Comparison of ENCODE assay signal across 7 cellular contexts in genomic region chr14:50060871-50061663, GRCh38. TPM values are rescaled to one million over a fixed set of nuclear protein-coding genes. Genes with fewer than 3 reads are reported as not detected.
A peak's percentile ranks its signal among the peaks of the same experiment; 100 is the strongest.
DNase-seq lines count a peak whose midpoint lies in the region; ATAC-seq, FAIRE-seq and TF ChIP-seq lines count a peak whose summit lies in the region.

No MANE protein-coding gene starts in this region.

- no peaks in the 10 kb centered on the region for H3K79me2 ChIP-seq in K562 (ENCODE audit: control insufficient read depth, insufficient read depth, low read length)

- intact Hi-C loops in K562 (cut with micrococcal nuclease), result loop anchor here (2.0 to 5.0 kb wide), 3 partner anchors 59 to 198 kb away; no protein-coding TSS in a partner anchor

- 30% methylated on average over 9 of the region's 12 CpGs for WGBS in K562 (ENCODE audit: insufficient coverage, low coverage, missing lambda C conversion rate)

- H2AFZ ChIP-seq in K562 (ENCODE audit: low read depth, low read length), result peak overlapping the region; percentile 47

- no peaks in the 10 kb centered on the region for H4K20me1 ChIP-seq in K562 (replicated peaks; ENCODE audit: control insufficient read depth, insufficient read depth, low read length)

- no peak; a peak in 1 of 4 replicates for TF ChIP-seq RAD21 in K562 (CRISPR knock-in tag; conservative IDR thresholded peaks at IDR 0.05 in 1 of 2, IDR thresholded peaks at IDR 0.05 in 1 of 2)

- peak overlapping the region; percentile 60 to 88 for H3K9ac ChIP-seq in K562 (ENCODE audit: insufficient read depth in 1 of 2, low read depth in 2 of 2, low read length in 2 of 2)

- H3K27me3 ChIP-seq in K562 (ENCODE audit: control insufficient read depth in 2 of 2, insufficient read depth in 2 of 2, low read length in 2 of 2), result no peaks in the 10 kb centered on the region

- TF ChIP-seq EP300 in K562 (IDR thresholded peaks at IDR 0.05; ENCODE audit: low read length), result peak; percentile 81

- ATAC-seq in HG03432 (IDR thresholded peaks at IDR 0.05; ENCODE audit: unreplicated experiment), result peak; percentile 33
- peak; percentile 72 for ATAC-seq in K562

- TF ChIP-seq POLR2A in K562 (conservative IDR thresholded peaks at IDR 0.05), result no peak

- H3K4me1 ChIP-seq in K562 (replicated peaks in 1 of 2; ENCODE audit: control insufficient read depth in 2 of 2, insufficient read depth in 2 of 2, low read length in 2 of 2), result peaks cover 39 to 68% of the 10 kb centered on the region in 2 experiments

- peak; percentile 88 for DNase-seq in GM04504 (ENCODE audit: low read depth)
- DNase-seq in SK-N-DZ (ENCODE audit: low spot score), result peak; percentile 27
- DNase-seq in K562 (ENCODE audit: extremely low read depth in 1 of 4, low spot score in 3 of 4), result peak; percentile 60 to 82 (median 71)
- peak; percentile 51 for DNase-seq in iPS-NIHi7 (ENCODE audit: extremely low spot score)
- DNase-seq in NCI-H1436 treated with DMSO at 0.1 percent for 48 hours (lab: John Stamatoyannopoulos, UW), result no peak

- in situ Hi-C loops in K562 (cut with MboI), result no loop called here

- no peaks in the 10 kb centered on the region for H3K36me3 ChIP-seq in K562 (ENCODE audit: control insufficient read depth, insufficient read depth, low read length)

- POLR2A ChIA-PET in K562 (lab: Yijun Ruan, JAX), result interaction anchor here (0.7 to 2.1 kb wide), 3 partner anchors 58 to 198 kb away, joined by 4 to 8 read pairs (median 4); no protein-coding TSS in a partner anchor

- CTCF ChIA-PET in K562 (lab: Yijun Ruan, JAX; ENCODE audit: low intra/inter-chr PET ratio), result no interaction called here

- no peaks in the 10 kb centered on the region for H3K9me3 ChIP-seq in K562 (replicated peaks; ENCODE audit: control insufficient read depth, insufficient read depth, low read depth, low read length)

- TF ChIP-seq CTCF in K562 (IDR thresholded peaks at IDR 0.05 in 2 of 3, conservative IDR thresholded peaks at IDR 0.05 in 1 of 3; ENCODE audit: insufficient read depth in 2 of 3, low read depth in 1 of 3, low read length in 3 of 3), result peak; percentile 8 to 17 (median 10); a peak in 1 of 6 replicates

- H3K4me3 ChIP-seq in K562 (no peak overlapping the region), skin epidermis (no peak overlapping the region)

- H3K27ac ChIP-seq in K562 (ENCODE audit: extremely low read depth, low read depth, low read length), result peak overlapping the region; percentile 90
- peak overlapping the region in 20 of 21 experiments; percentile 74 to 99 (median 88) for H3K27ac ChIP-seq in skin epidermis

- peak; percentile 83 for FAIRE-seq in K562 (lab: Jason Lieb, UNC)

- no TSS peak for BruUV-seq in K562 (replicated peaks; lab: Mats Ljungman, UMichigan)

- H3K9me1 ChIP-seq in K562 (ENCODE audit: control insufficient read depth, insufficient read depth, low read length), result peaks cover 3% of the 10 kb centered on the region

- H3K4me2 ChIP-seq in K562 (ENCODE audit: insufficient read depth, low read length), result peak overlapping the region; percentile 59

TF ChIP-seq in K562, 482 proteins besides CTCF, POLR2A, EP300 and RAD21 (continues in another document):
- peak; percentile 87 for TF ChIP-seq MGA (IDR thresholded peaks at IDR 0.05)
- no peak for TF ChIP-seq TAF15 (IDR thresholded peaks at IDR 0.05; ENCODE audit: low read depth, low read length)
- no peak for TF ChIP-seq SRSF3 (IDR thresholded peaks at IDR 0.05; ENCODE audit: insufficient read depth, low read length)
- no peak for TF ChIP-seq CHCHD3 (CRISPR knock-in tag; IDR thresholded peaks at IDR 0.05)

RNA-seq across cellular contexts. Expression of gene VCPKMT, which starts 55.3 kb away (rescaled TPM):
- polyA plus RNA-seq in SK-N-DZ (2014; cell fraction: cytosol; rRNA removed), result 11.8 and 13.6 TPM in 2 replicates
- polyA plus RNA-seq in SK-N-DZ (2014; cell fraction: nucleus; rRNA removed), result 25.3 and 28.6 TPM in 2 replicates
- total RNA-seq in K562 (2011; cell fraction: chromatin; rRNA removed; ENCODE audit: low replicate concordance), result 10.2 and 16.7 TPM in 2 replicates
- 7.7 and 8.9 TPM in 2 replicates for total RNA-seq in K562 (2011; cell fraction: nucleolus; rRNA removed)
- total RNA-seq in K562 (2011; cell fraction: nucleoplasm; rRNA removed), result 11.4 and 14.4 TPM in 2 replicates
- total RNA-seq in K562 (2014; rRNA removed) (3.7 and 5.1 TPM in 2 replicates), K562 (2014; rRNA removed; fragmentation: Illumina TruSeq; extraction: Trizol) (6.9 and 7.2 TPM in 2 replicates), K562 (2015; rRNA removed; fragmentation: Illumina TruSeq; extraction: Trizol) (6.3 and 6.7 TPM in 2 replicates), K562 (2021) (7.1 and 7.4 TPM in 2 replicates)
- polyA plus RNA-seq in K562 (2011; rRNA removed) (5.8 and 6.8 TPM in 2 replicates), K562 (2014; fragmentation: Illumina TruSeq; extraction: Trizol) (5.0 TPM in 2 replicates), K562 (2014; fragmentation: Nextera tagmentation; extraction: Ambion mirVana) (1 to 10 TPM; 2.7 to 3.6 TPM), K562 (2014; rRNA removed) (7.8 and 10.0 TPM in 2 replicates)
- 2.1 and 2.6 TPM in 2 replicates for polyA plus RNA-seq in K562 (2011; cell fraction: cytosol; rRNA removed)
- polyA plus RNA-seq in K562 (2011; cell fraction: nucleus; rRNA removed), result 11.1 and 13.5 TPM in 2 replicates
- 4.6 and 5.0 TPM in 2 replicates for polyA plus RNA-seq in K562 (2012)
- 2.3 and 3.5 TPM in 2 replicates for polyA minus RNA-seq in K562 (2011; rRNA and poly(A)+ RNA removed)
- polyA minus RNA-seq in K562 (2011; cell fraction: cytosol; rRNA and poly(A)+ RNA removed), result 1.8 and 7.5 TPM in 2 replicates
- 6.1 and 8.9 TPM in 2 replicates for polyA minus RNA-seq in K562 (2011; cell fraction: nucleus; rRNA and poly(A)+ RNA removed)
